ENCODE assay signal across 8 cellular contexts in the genomic region with DNA sequence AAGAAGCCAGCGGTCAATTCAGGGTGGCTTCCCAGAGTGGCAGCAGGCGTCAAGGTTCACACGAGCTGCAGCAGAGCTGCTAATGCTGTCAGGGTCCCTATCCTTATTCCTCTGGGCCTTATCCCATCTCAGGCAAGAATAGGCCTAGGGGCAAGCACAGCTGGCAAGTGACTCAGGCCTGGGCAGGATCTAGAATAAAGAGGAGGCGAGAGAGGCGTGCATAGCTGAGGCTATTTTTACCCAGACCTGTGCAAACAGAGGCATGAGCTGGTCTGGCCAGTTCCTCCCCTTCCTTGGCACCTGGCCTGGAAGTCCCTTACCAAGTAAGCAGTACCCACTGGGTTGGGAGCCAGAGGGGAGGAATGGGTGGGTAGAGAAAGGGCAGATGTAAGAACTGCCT. TPM values are rescaled to one million over a fixed set of nuclear protein-coding genes. Genes with fewer than 3 reads are reported as not detected.
A peak's percentile ranks its signal among the peaks of the same experiment; 100 is the strongest.
DNase-seq lines count a peak whose midpoint lies in the region; ATAC-seq, FAIRE-seq and TF ChIP-seq lines count a peak whose summit lies in the region.

No MANE protein-coding gene starts in this region.

- ATAC-seq in HG03108 (IDR thresholded peaks at IDR 0.05; ENCODE audit: unreplicated experiment) (peak; percentile 98), right cardiac atrium (peak; percentile 72 to 81)

- TF ChIP-seq POLR2A in GM19193 (IDR thresholded peaks at IDR 0.05; ENCODE audit: extremely low read depth, insufficient read depth, insufficient read length) = peak; percentile 25
- no peak for TF ChIP-seq POLR2A in Peyer's patch (IDR thresholded peaks at IDR 0.05)

- H3K9me3 ChIP-seq in Peyer's patch = no peaks in the 10 kb centered on the region
- H3K9me3 ChIP-seq in right cardiac atrium (ENCODE audit: control insufficient read depth, low read length) = no peaks in the 10 kb centered on the region
- H3K9me3 ChIP-seq in small intestine (ENCODE audit: control insufficient read depth, low read depth) = no peaks in the 10 kb centered on the region

- intact Hi-C loops in right cardiac atrium (cut with DNase I) = no loop called here

- H3K27me3 ChIP-seq in Peyer's patch (no peaks in the 10 kb centered on the region), right cardiac atrium (ENCODE audit: control insufficient read depth, insufficient read depth) (no peaks in the 10 kb centered on the region), small intestine (ENCODE audit: control insufficient read depth in 2 of 2, insufficient read depth in 2 of 2, low read length in 2 of 2) (no peaks in the 10 kb centered on the region)

- H3K27ac ChIP-seq in Peyer's patch (peak overlapping the region in 2 of 4 donors; percentile 5 to 15), right cardiac atrium (ENCODE audit: low read length) (peak overlapping the region; percentile 20), small intestine (ENCODE audit: low read depth in 1 of 2, low read length in 1 of 2) (no peak overlapping the region)

- DNase-seq in Ammon's horn (ENCODE audit: low spot score) = peak; percentile 66
- peak in 2 of 3 donors; percentile 69 to 70 for DNase-seq in Peyer's patch
- DNase-seq in right cardiac atrium = peak in 1 of 3 donors; percentile 73
- DNase-seq in small intestine = no peak
- no peak for DNase-seq in NCI-H1694 treated with DMSO at 0.1 percent for 48 hours (lab: John Stamatoyannopoulos, UW)
- no peak for DNase-seq in hippocampal formation (lab: John Stamatoyannopoulos, UW)

- no peak for FAIRE-seq in small intestine (lab: Jason Lieb, UNC)

- H3K36me3 ChIP-seq in Peyer's patch = no peaks in the 10 kb centered on the region
- no peaks in the 10 kb centered on the region for H3K36me3 ChIP-seq in small intestine (ENCODE audit: control insufficient read depth in 2 of 2, insufficient read depth in 2 of 2, low read length in 2 of 2)

- TF ChIP-seq CTCF in Peyer's patch (IDR thresholded peaks at IDR 0.05) = no peak

- no peak overlapping the region for H3K4me3 ChIP-seq in Peyer's patch
- no peak overlapping the region for H3K4me3 ChIP-seq in right cardiac atrium (ENCODE audit: low read length)
- H3K4me3 ChIP-seq in small intestine (ENCODE audit: low read depth in 1 of 2, low read length in 2 of 2) = no peak overlapping the region

- WGBS in right cardiac atrium = 58% methylated on average over 5 of the region's 5 CpGs
- WGBS in small intestine, 3 donors = 71 to 76% (median 71%) methylated on average over 5 of the region's 5 CpGs

- no peaks in the 10 kb centered on the region for H3K4me1 ChIP-seq in Peyer's patch
- H3K4me1 ChIP-seq in right cardiac atrium (ENCODE audit: control insufficient read depth, insufficient read depth, low read length) = peaks cover 5% of the 10 kb centered on the region
- H3K4me1 ChIP-seq in small intestine (ENCODE audit: control insufficient read depth in 2 of 2, insufficient read depth in 1 of 2, low read depth in 1 of 2, low read length in 1 of 2) = peaks cover 0 to 2% of the 10 kb centered on the region in 2 donors

RNA-seq across cellular contexts. Expression of a gene that starts 12.2 kb away (rescaled TPM):
- total RNA-seq in Peyer's patch (100 to 1,000 TPM in 3 of 4 donors, 10 to 100 TPM in 1; 52.8 to 320 (median 270) TPM), right cardiac atrium (10 to 100 TPM in 2 of 4 donors, 1 to 10 TPM in 2; 4.9 to 12.8 (median 8.6) TPM)
- polyA plus RNA-seq in right cardiac atrium (10.2 TPM), small intestine (10 to 100 TPM; 32.1 to 80.2 (median 71.3) TPM)

Comparison
In these comparisons a context has a peak if more than half of its experiments do, and no peak if none do; other contexts are left out.
1. DNase-seq: peak in Ammon's horn (single experiment) and Peyer's patch (2 of 3); none in small intestine (single experiment), NCI-H1694 treated with DMSO at 0.1 percent for 48 hours (single experiment) and hippocampal formation (0 of 2).